15 cellular contexts compared by ENCODE assay signal in the genomic region with DNA sequence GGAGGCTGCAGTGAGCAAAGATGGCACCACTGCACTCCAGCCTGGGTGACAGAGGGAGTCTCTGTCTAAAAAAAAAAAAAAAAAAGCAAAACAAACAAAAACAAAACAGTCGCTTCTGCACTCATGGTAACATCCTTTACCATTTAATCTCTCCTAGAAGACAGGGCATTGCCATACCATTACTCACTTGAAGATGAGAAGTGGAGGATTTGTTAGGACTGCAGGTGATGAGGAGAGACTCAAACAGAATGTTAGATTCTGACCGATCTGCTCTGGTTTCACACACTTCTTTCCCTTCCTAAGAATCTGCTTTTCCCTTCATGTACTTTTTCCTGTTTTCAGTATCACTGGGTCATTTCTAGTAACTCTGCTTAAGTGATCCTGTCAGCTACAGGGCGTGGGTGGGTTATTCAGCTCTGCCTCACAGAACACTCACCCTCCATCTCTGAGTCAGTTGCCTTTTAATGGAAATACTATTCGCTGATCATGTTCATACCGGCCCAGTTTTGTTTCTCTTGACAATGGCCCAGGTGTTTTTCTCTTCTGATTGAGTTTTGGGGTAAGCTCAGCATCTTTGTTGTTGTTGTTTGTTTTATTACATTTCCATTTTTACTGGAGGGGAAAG.
DNase-seq lines count a peak whose midpoint lies in the region; ATAC-seq, FAIRE-seq and TF ChIP-seq lines count a peak whose summit lies in the region.
"Had no signal": no experiment of that assay in that cellular context is flagged by ENCODE, and none has a peak within 500 bp of the region (broad histone marks: within the 10 kb centered on the region; RNA-seq: fewer than 3 reads in every experiment).

No MANE protein-coding gene starts in this region.

- H3K27ac ChIP-seq in esophagus (ENCODE audit: low read depth in 2 of 2, low read length in 1 of 2) (peak overlapping the region; percentile 80), kidney (ENCODE audit: low read depth in 2 of 2, low read length in 2 of 2) (no peak overlapping the region)
- H3K27ac ChIP-seq: heart left ventricle, Peyer's patch had no signal

- no peak for FAIRE-seq in kidney (lab: Jason Lieb, UNC)
- FAIRE-seq: GM12892 had no signal

- no peak for ATAC-seq in HG02571 (IDR thresholded peaks at IDR 0.05; ENCODE audit: unreplicated experiment)
- ATAC-seq: heart left ventricle, T-helper 17 cell had no signal

- H3K9ac ChIP-seq in kidney (ENCODE audit: low read length in 2 of 2): no peak overlapping the region

- DNase-seq in activated T-cell treated with anti-CD3 and anti-CD28 coated beads for 48 hours (ENCODE audit: low read depth): peak; percentile 31
- no peak for DNase-seq in activated T-cell treated with anti-CD3 and anti-CD28 coated beads, Interleukin-2, amount 50 U/mL, for 1 hour
- DNase-seq in RKO (ENCODE audit: low spot score): peak; percentile 69
- DNase-seq in stimulated activated CD8-positive, alpha-beta memory T cell treated with anti-CD3 and anti-CD28 coated beads, Interleukin-4, amount 100 ng/mL, for 48 hours: peak; percentile 53
- DNase-seq in kidney: no peak
- no peak for DNase-seq in NCI-H2171 treated with DMSO at 0.1 percent for 48 hours (lab: John Stamatoyannopoulos, UW)
- DNase-seq: DMS53, heart left ventricle, MV-4-11, NCI-H446 treated with DMSO at 0.1 percent for 48 hours, Peyer's patch, T-helper 17 cell had no signal

- no peaks in the 10 kb centered on the region for H3K9me3 ChIP-seq in esophagus (ENCODE audit: control insufficient read depth in 2 of 2, insufficient read depth in 1 of 2, low read depth in 1 of 2, low read length in 1 of 2)
- no peaks in the 10 kb centered on the region for H3K9me3 ChIP-seq in kidney (ENCODE audit: control insufficient read depth in 1 of 2, low read length in 2 of 2)
- H3K9me3 ChIP-seq: heart left ventricle, Peyer's patch had no signal

- 39 to 54% methylated on average over 5 of the region's 5 CpGs for WGBS in esophagus, 2 donors

- TF ChIP-seq CTCF in kidney (IDR thresholded peaks at IDR 0.05; ENCODE audit: borderline replicate concordance, extremely low read depth, insufficient read depth): no peak

- no peaks in the 10 kb centered on the region for H3K36me3 ChIP-seq in esophagus (ENCODE audit: control insufficient read depth in 2 of 2, insufficient read depth in 2 of 2, low read length in 1 of 2)
- H3K36me3 ChIP-seq in kidney (ENCODE audit: control insufficient read depth in 1 of 2, insufficient read depth in 2 of 2, low read length in 2 of 2): no peaks in the 10 kb centered on the region
- H3K36me3 ChIP-seq: heart left ventricle, Peyer's patch had no signal

- H3K4me1 ChIP-seq in esophagus (ENCODE audit: control insufficient read depth in 2 of 2, insufficient read depth in 2 of 2, low read length in 1 of 2): peaks cover 0 to 2% of the 10 kb centered on the region in 2 donors
- no peaks in the 10 kb centered on the region for H3K4me1 ChIP-seq in kidney (ENCODE audit: control insufficient read depth in 1 of 2, insufficient read depth in 1 of 2, low read depth in 1 of 2, low read length in 2 of 2)
- H3K4me1 ChIP-seq: heart left ventricle, Peyer's patch had no signal

- H3K4me3 ChIP-seq in esophagus (ENCODE audit: low read depth in 1 of 2, low read length in 2 of 2) (no peak overlapping the region), kidney (ENCODE audit: low read length in 2 of 2) (no peak overlapping the region)
- H3K4me3 ChIP-seq: heart left ventricle, Peyer's patch had no signal

- intact Hi-C loops in kidney (cut with DNase I): no loop called here

- H3K27me3 ChIP-seq in esophagus (ENCODE audit: control insufficient read depth in 1 of 2, insufficient read depth in 2 of 2, low read length in 2 of 2): no peaks in the 10 kb centered on the region
- H3K27me3 ChIP-seq: Peyer's patch had no signal

Comparison
In these comparisons a context has a peak if more than half of its experiments do, and no peak if none do; other contexts are left out.
1. DNase-seq: peak in activated T-cell treated with anti-CD3 and anti-CD28 coated beads for 48 hours (single experiment), RKO (single experiment) and stimulated activated CD8-positive, alpha-beta memory T cell treated with anti-CD3 and anti-CD28 coated beads, Interleukin-4, amount 100 ng/mL, for 48 hours (single experiment); none in activated T-cell treated with anti-CD3 and anti-CD28 coated beads, Interleukin-2, amount 50 U/mL, for 1 hour (single experiment), kidney (single experiment) and NCI-H2171 treated with DMSO at 0.1 percent for 48 hours (single experiment).
2. H3K27ac ChIP-seq: peak in esophagus (2 of 2); none in kidney (0 of 2).